ENCODE assay signal across 16 cellular contexts in genomic region chrX:14362731-14363130, GRCh38.
A peak's percentile ranks its signal among the peaks of the same experiment; 100 is the strongest.
DNase-seq lines count a peak whose midpoint lies in the region; FAIRE-seq and TF ChIP-seq lines count a peak whose summit lies in the region.
"Had no signal": no experiment of that assay in that cellular context is flagged by ENCODE, and none has a peak within 500 bp of the region (broad histone marks: within the 10 kb centered on the region; RNA-seq: fewer than 3 reads in every experiment).

No MANE protein-coding gene starts in this region.

- H4K20me1 ChIP-seq in GM23248 (ENCODE audit: insufficient read depth) (no peaks in the 10 kb centered on the region), astrocyte (ENCODE audit: insufficient read depth, low read length) (no peaks in the 10 kb centered on the region), smooth muscle cell (ENCODE audit: low read depth) (no peaks in the 10 kb centered on the region)

- H3K9ac ChIP-seq in GM23248 (no peak overlapping the region), astrocyte (ENCODE audit: low read length) (no peak overlapping the region), smooth muscle cell (ENCODE audit: low read depth) (no peak overlapping the region)

- H3K27ac ChIP-seq in GM23248 (peak overlapping the region; percentile 27; the same call in 1 of the 2 replicates), astrocyte (ENCODE audit: low read depth, low read length) (no peak overlapping the region), smooth muscle cell (ENCODE audit: low read depth) (peak overlapping the region; percentile 37)
- H3K27ac ChIP-seq: HL-60, Peyer's patch had no signal

- 0% methylated on average over 1 of the region's 1 CpG for WGBS in GM23248 (ENCODE audit: low coverage in 1 of 2, low lambda C conversion rate in 2 of 2, missing lambda C conversion rate in 2 of 2), 2 experiments
- 53% methylated on average over 1 of the region's 1 CpG for WGBS in smooth muscle cell (ENCODE audit: low lambda C conversion rate)

- no peaks in the 10 kb centered on the region for H3K9me2 ChIP-seq in GM23248 (ENCODE audit: insufficient read depth)

- H3K9me3 ChIP-seq in GM23248 (ENCODE audit: low read depth) (no peaks in the 10 kb centered on the region), astrocyte (ENCODE audit: insufficient read depth, low read depth, low read length) (no peaks in the 10 kb centered on the region), smooth muscle cell (replicated peaks; ENCODE audit: low read depth) (no peaks in the 10 kb centered on the region)
- H3K9me3 ChIP-seq: Peyer's patch had no signal

- H3K36me3 Mint-ChIP-seq in astrocyte (ENCODE audit: low read depth, unreplicated experiment), result no peaks in the 10 kb centered on the region

- in situ Hi-C loops in GM23248 (cut with MboI), result no loop called here

- FAIRE-seq in astrocyte (lab: Jason Lieb, UNC), result peak; percentile 93
- FAIRE-seq: K562 had no signal

- TF ChIP-seq CTCF in astrocyte (IDR thresholded peaks at IDR 0.05; ENCODE audit: insufficient read depth, low read depth, low read length) (no peak), smooth muscle cell (IDR thresholded peaks at IDR 0.05; ENCODE audit: borderline replicate concordance, insufficient read depth, poor library complexity, severe bottlenecking) (no peak)

- H3K4me1 ChIP-seq in GM23248 (ENCODE audit: insufficient read depth), result peaks cover 24% of the 10 kb centered on the region
- H3K4me1 ChIP-seq in astrocyte (ENCODE audit: insufficient read depth, low read length), result peaks cover 2% of the 10 kb centered on the region
- H3K4me1 ChIP-seq in smooth muscle cell (ENCODE audit: low read depth), result peaks cover 5% of the 10 kb centered on the region
- H3K4me1 ChIP-seq: Peyer's patch had no signal

- peak overlapping the region; percentile 66 for H3K27ac Mint-ChIP-seq in astrocyte (ENCODE audit: unreplicated experiment)

- no peak overlapping the region for H3K4me2 ChIP-seq in GM23248 (ENCODE audit: unreplicated experiment)
- peak overlapping the region; percentile 30 for H3K4me2 ChIP-seq in astrocyte (ENCODE audit: low read length)
- no peak overlapping the region for H3K4me2 ChIP-seq in smooth muscle cell

- no peaks in the 10 kb centered on the region for H3K27me3 Mint-ChIP-seq in astrocyte (ENCODE audit: low read depth, unreplicated experiment)

- DNase-seq in GM23248 (peak; percentile 40), astrocyte (ENCODE audit: low read depth) (peak; percentile 27), fibroblast of peridontal ligament (ENCODE audit: extremely low read depth) (peak; percentile 26), smooth muscle cell (lab: John Stamatoyannopoulos, UW; ENCODE audit: unreplicated experiment) (no peak), DMS 273 (lab: John Stamatoyannopoulos, UW; ENCODE audit: unreplicated experiment) (no peak), Kasumi-1 (lab: John Stamatoyannopoulos, UW) (no peak), NCI-H345 treated with DMSO at 0.1 percent for 48 hours (lab: John Stamatoyannopoulos, UW; ENCODE audit: unreplicated experiment) (no peak)
- DNase-seq: C1 segment of cervical spinal cord, DMS153, NCI-H1048, NCI-H1694, NCI-H510A, Peyer's patch, SHP77 treated with DMSO at 0.1 percent for 48 hours had no signal

- H3K4me1 Mint-ChIP-seq in astrocyte (ENCODE audit: low read depth, unreplicated experiment), result peaks cover 16% of the 10 kb centered on the region

- H3F3A ChIP-seq in GM23248 (ENCODE audit: insufficient read depth), result peaks cover 13% of the 10 kb centered on the region; the same call in 1 of the 2 replicates
- no peaks in the 10 kb centered on the region for H3F3A ChIP-seq in smooth muscle cell (ENCODE audit: low read depth)

- H3K4me3 ChIP-seq in GM23248, result no peak overlapping the region
- H3K4me3 ChIP-seq in astrocyte (ENCODE audit: insufficient read depth, low read depth, low read length), result no peak overlapping the region
- no peak overlapping the region for H3K4me3 ChIP-seq in smooth muscle cell
- H3K4me3 ChIP-seq: K562, Peyer's patch had no signal

- H3K4me3 Mint-ChIP-seq in astrocyte (ENCODE audit: unreplicated experiment), result no peak overlapping the region

- no peaks in the 10 kb centered on the region for H3K9me3 Mint-ChIP-seq in astrocyte (ENCODE audit: unreplicated experiment)

- no peaks in the 10 kb centered on the region for H3K27me3 ChIP-seq in GM23248 (replicated peaks; ENCODE audit: insufficient read depth)
- H3K27me3 ChIP-seq in astrocyte (ENCODE audit: insufficient read depth, low read length), result no peaks in the 10 kb centered on the region
- no peaks in the 10 kb centered on the region for H3K27me3 ChIP-seq in smooth muscle cell (ENCODE audit: low read depth)
- H3K27me3 ChIP-seq: Peyer's patch had no signal

- H2AFZ ChIP-seq in GM23248 (no peak overlapping the region), astrocyte (ENCODE audit: low read depth, low read length) (no peak overlapping the region), smooth muscle cell (ENCODE audit: low read depth) (no peak overlapping the region)

- H3K79me2 ChIP-seq in GM23248 (ENCODE audit: insufficient read depth) (no peaks in the 10 kb centered on the region), astrocyte (ENCODE audit: insufficient read depth, low read length) (no peaks in the 10 kb centered on the region), smooth muscle cell (ENCODE audit: low read depth) (no peaks in the 10 kb centered on the region)

- H3K36me3 ChIP-seq in GM23248 (ENCODE audit: low read depth), result no peaks in the 10 kb centered on the region
- no peaks in the 10 kb centered on the region for H3K36me3 ChIP-seq in astrocyte (ENCODE audit: insufficient read depth, low read length)
- no peaks in the 10 kb centered on the region for H3K36me3 ChIP-seq in smooth muscle cell (ENCODE audit: low read depth)
- H3K36me3 ChIP-seq: Peyer's patch had no signal

Comparison
In these comparisons a context has a peak if more than half of its experiments do, and no peak if none do; other contexts are left out.
1. DNase-seq: peak in GM23248 (single experiment), astrocyte (single experiment) and fibroblast of peridontal ligament (single experiment); none in smooth muscle cell (single experiment), DMS 273 (single experiment), Kasumi-1 (0 of 2) and NCI-H345 treated with DMSO at 0.1 percent for 48 hours (single experiment).